In the genomic region with DNA sequence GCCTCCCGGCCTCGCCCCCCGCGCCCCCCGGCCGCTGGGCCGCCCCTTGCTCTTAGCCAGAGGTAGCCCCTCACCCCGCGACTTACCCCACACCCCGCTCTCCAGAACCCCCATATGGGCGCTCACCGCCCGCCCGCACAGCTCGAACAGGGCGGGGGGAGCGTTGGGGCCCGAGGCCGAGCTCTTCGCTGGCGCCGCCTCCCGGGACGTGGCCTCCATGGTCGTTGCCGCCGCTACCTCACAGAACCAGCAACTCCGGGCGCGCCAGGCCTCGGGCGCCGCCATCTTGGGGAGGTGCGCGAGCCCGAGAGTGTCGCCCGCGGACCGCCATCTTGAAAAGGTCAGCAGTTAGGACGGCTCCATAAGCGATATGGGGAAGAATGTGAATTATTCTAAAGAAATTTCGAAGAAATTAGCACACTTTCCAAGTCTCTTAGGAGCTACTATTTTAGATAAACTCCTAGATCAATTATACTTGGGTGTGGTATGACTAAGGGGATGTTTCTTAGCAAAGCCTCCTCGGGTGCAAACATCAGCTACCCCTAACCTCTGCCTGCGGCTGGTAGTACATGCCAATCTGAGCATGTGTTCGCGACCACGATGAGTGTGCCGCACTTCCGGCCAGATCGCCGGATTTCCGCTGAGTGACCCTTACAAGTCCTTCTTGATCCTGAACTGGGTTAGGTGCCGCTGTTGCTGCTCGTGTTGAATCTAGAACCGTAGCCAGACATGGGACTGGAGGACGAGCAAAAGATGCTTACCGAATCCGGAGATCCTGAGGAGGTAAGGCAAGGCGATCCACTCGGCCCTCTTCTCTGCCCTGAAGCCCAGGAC, we compare ENCODE assay signal across 8 cellular contexts. TPM values are rescaled to one million over a fixed set of nuclear protein-coding genes. Genes with fewer than 3 reads are reported as not detected.
DNase-seq lines count a peak whose midpoint lies in the region; ATAC-seq, FAIRE-seq and TF ChIP-seq lines count a peak whose summit lies in the region.

A gene with protein sequence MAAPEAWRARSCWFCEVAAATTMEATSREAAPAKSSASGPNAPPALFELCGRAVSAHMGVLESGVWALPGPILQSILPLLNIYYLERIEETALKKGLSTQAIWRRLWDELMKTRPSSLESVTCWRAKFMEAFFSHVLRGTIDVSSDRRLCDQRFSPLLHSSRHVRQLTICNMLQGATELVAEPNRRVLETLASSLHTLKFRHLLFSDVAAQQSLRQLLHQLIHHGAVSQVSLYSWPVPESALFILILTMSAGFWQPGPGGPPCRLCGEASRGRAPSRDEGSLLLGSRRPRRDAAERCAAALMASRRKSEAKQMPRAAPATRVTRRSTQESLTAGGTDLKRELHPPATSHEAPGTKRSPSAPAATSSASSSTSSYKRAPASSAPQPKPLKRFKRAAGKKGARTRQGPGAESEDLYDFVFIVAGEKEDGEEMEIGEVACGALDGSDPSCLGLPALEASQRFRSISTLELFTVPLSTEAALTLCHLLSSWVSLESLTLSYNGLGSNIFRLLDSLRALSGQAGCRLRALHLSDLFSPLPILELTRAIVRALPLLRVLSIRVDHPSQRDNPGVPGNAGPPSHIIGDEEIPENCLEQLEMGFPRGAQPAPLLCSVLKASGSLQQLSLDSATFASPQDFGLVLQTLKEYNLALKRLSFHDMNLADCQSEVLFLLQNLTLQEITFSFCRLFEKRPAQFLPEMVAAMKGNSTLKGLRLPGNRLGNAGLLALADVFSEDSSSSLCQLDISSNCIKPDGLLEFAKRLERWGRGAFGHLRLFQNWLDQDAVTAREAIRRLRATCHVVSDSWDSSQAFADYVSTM (minus strand): TSS at position 579 of the 834 bp plus-strand sequence. CDS start 294 bp downstream, at position 285.
A gene (plus strand): TSS at position 661 of the 834 bp plus-strand sequence. CDS start 69 bp downstream, at position 730.

- no peaks in the 10 kb centered on the region for H3K9me3 Mint-ChIP-seq in activated T-cell treated with anti-CD3 and anti-CD28 coated beads, Interleukin-2, amount 50 U/mL, for 72 hours

- TF ChIP-seq EP300 in esophagus muscularis mucosa (IDR thresholded peaks at IDR 0.05), result no peak

- H3K9ac ChIP-seq in DND-41 (ENCODE audit: low read depth, low read length), result peak within 1 kb of the TSS; percentile 97

- peaks cover 5 to 16% of the 10 kb centered on the region in 2 donors for H3K36me3 Mint-ChIP-seq in activated T-cell treated with anti-CD3 and anti-CD28 coated beads, Interleukin-2, amount 50 U/mL, for 72 hours (ENCODE audit: insufficient read depth in 2 of 2)

- 0% methylated on average over 6 of the region's 61 CpGs for WGBS in esophagus muscularis mucosa

- H3K27me3 ChIP-seq in DND-41 (ENCODE audit: insufficient read depth, low read length, poor library complexity), result no peaks in the 10 kb centered on the region
- H3K27me3 ChIP-seq in esophagus muscularis mucosa, result no peaks in the 10 kb centered on the region
- no peaks in the 10 kb centered on the region for H3K27me3 ChIP-seq in muscle layer of duodenum (ENCODE audit: low read depth, low read length)

- H3K9me3 ChIP-seq in DND-41 (ENCODE audit: insufficient read depth, low read length, severe bottlenecking) (no peaks in the 10 kb centered on the region), KOPT-K1 (ENCODE audit: insufficient read depth, low read length, poor library complexity, severe bottlenecking) (no peaks in the 10 kb centered on the region), esophagus muscularis mucosa (no peaks in the 10 kb centered on the region), muscle layer of duodenum (ENCODE audit: control insufficient read depth in 1 of 2, low read length in 2 of 2) (no peaks in the 10 kb centered on the region)

- ATAC-seq in DND-41 (ENCODE audit: insufficient read depth, low read depth) (peak; percentile 78), GM21786 (IDR thresholded peaks at IDR 0.05; ENCODE audit: unreplicated experiment) (peak; percentile 76)
- ATAC-seq in activated T-cell treated with anti-CD3 and anti-CD28 coated beads, Interleukin-2, amount 50 U/mL, for 72 hours (replicated peaks in 1 of 2), result peak; percentile 87 to 88

- H3K4me2 ChIP-seq in DND-41 (ENCODE audit: insufficient read depth, low read length), result peak within 1 kb of the TSS; percentile 88

- H3K4me1 ChIP-seq in DND-41 (ENCODE audit: insufficient read depth, low read length) (peaks cover 48% of the 10 kb centered on the region), esophagus muscularis mucosa (peaks cover 69 to 81% (median 78%) of the 10 kb centered on the region in 4 donors), muscle layer of duodenum (ENCODE audit: control insufficient read depth in 1 of 2, insufficient read depth in 2 of 2, low read length in 2 of 2) (peaks cover 18 to 58% of the 10 kb centered on the region in 2 donors)

- intact Hi-C loops in esophagus muscularis mucosa (cut with DNase I), result loop anchor here (2.0 kb wide), 1 partner anchor 38 kb away; a partner anchor contains a TSS

- peak within 1 kb of the TSS; percentile 99 for H3K27ac Mint-ChIP-seq in activated T-cell treated with anti-CD3 and anti-CD28 coated beads, Interleukin-2, amount 50 U/mL, for 72 hours

- peaks cover 98% of the 10 kb centered on the region for H3K79me2 ChIP-seq in DND-41 (ENCODE audit: insufficient read depth, low read length)

- peaks cover 35% of the 10 kb centered on the region; the same call in 1 of the 2 replicates for H4K20me1 ChIP-seq in DND-41 (ENCODE audit: insufficient read depth, low read length)

- H3K4me1 Mint-ChIP-seq in activated T-cell treated with anti-CD3 and anti-CD28 coated beads, Interleukin-2, amount 50 U/mL, for 72 hours (ENCODE audit: low read depth), result peaks cover 60% of the 10 kb centered on the region

- peak within 1 kb of the TSS; percentile 90 to 92 for H3K4me3 Mint-ChIP-seq in activated T-cell treated with anti-CD3 and anti-CD28 coated beads, Interleukin-2, amount 50 U/mL, for 72 hours

- peak; percentile 63 for TF ChIP-seq POLR2A in esophagus muscularis mucosa (IDR thresholded peaks at IDR 0.05; ENCODE audit: low read depth)

- peak within 1 kb of the TSS; percentile 81 for H2AFZ ChIP-seq in DND-41 (ENCODE audit: low read depth, low read length)

- H3K4me3 ChIP-seq in DND-41 (ENCODE audit: low read depth in 1 of 2, low read length in 2 of 2) (peak within 1 kb of the TSS; percentile 81 to 82), esophagus muscularis mucosa (peak within 1 kb of the TSS; percentile 75 to 99 (median 83)), muscle layer of duodenum (ENCODE audit: low read depth in 1 of 2, low read length in 2 of 2) (peak within 1 kb of the TSS; percentile 90 to 94)

- DNase-seq in DND-41, result peak; percentile 93
- peak; percentile 96 for DNase-seq in RCC 7860 (ENCODE audit: low spot score)
- peak; percentile 95 for DNase-seq in activated T-cell treated with anti-CD3 and anti-CD28 coated beads, Interleukin-2, amount 50 U/mL, for 72 hours
- DNase-seq in esophagus muscularis mucosa (ENCODE audit: extremely low spot score), result peak; percentile 99
- DNase-seq in stimulated activated CD8-positive, alpha-beta memory T cell treated with anti-CD3 and anti-CD28 coated beads, Interleukin-7, amount 100 ng/mL, for 4 hours (ENCODE audit: low read depth in 2 of 2), result peak; percentile 85 to 90

- H3K27ac ChIP-seq in DND-41 (ENCODE audit: low read length), result peak within 1 kb of the TSS; percentile 95
- H3K27ac ChIP-seq in KOPT-K1 (ENCODE audit: low read depth, low read length, poor library complexity, severe bottlenecking), result peak within 1 kb of the TSS; percentile 91
- H3K27ac ChIP-seq in esophagus muscularis mucosa (replicated peaks in 1 of 4), result peak within 1 kb of the TSS; percentile 97 to 100 (median 98)
- H3K27ac ChIP-seq in muscle layer of duodenum (ENCODE audit: low read length), result peak within 1 kb of the TSS; percentile 89

- TF ChIP-seq CTCF in DND-41 (IDR thresholded peaks at IDR 0.05; ENCODE audit: borderline replicate concordance, extremely low read depth, low read length, poor library complexity, severe bottlenecking) (peak; percentile 33), esophagus muscularis mucosa (IDR thresholded peaks at IDR 0.05) (no peak)

- peak; percentile 73 for FAIRE-seq in RCC 7860 (lab: Jason Lieb, UNC)

- H3K27me3 Mint-ChIP-seq in activated T-cell treated with anti-CD3 and anti-CD28 coated beads, Interleukin-2, amount 50 U/mL, for 72 hours (ENCODE audit: low read depth), result no peaks in the 10 kb centered on the region

- H3K36me3 ChIP-seq in DND-41 (ENCODE audit: insufficient read depth, low read length) (peaks cover 28% of the 10 kb centered on the region), KOPT-K1 (ENCODE audit: insufficient read depth, low read length) (peaks cover 30% of the 10 kb centered on the region), esophagus muscularis mucosa (peaks cover 0 to 12% (median 0%) of the 10 kb centered on the region in 4 donors), muscle layer of duodenum (ENCODE audit: control insufficient read depth in 1 of 2, insufficient read depth in 2 of 2, low read length in 2 of 2) (peaks cover 8 to 16% of the 10 kb centered on the region in 2 donors)

RNA-seq across cellular contexts. Expression of the first gene that starts in this region (rescaled TPM):
- total RNA-seq in activated T-cell treated with anti-CD3 and anti-CD28 coated beads, Interleukin-2, amount 50 U/mL, for 72 hours, result 10 to 100 TPM; 47.7 to 53.4 TPM
- 10 to 100 TPM; 59.0 to 81.1 (median 75.8) TPM for total RNA-seq in esophagus muscularis mucosa

RNA-seq across cellular contexts. Expression of the second gene that starts in this region (rescaled TPM):
- 100 to 1,000 TPM; 287 to 303 TPM for total RNA-seq in activated T-cell treated with anti-CD3 and anti-CD28 coated beads, Interleukin-2, amount 50 U/mL, for 72 hours
- 100 to 1,000 TPM; 148 to 412 (median 283) TPM for total RNA-seq in esophagus muscularis mucosa

Comparison
In these comparisons a context has a peak if more than half of its experiments do, and no peak if none do; other contexts are left out.
1. Peak in every context shown above with its lines: DNase-seq, ATAC-seq, H3K4me3 ChIP-seq and H3K27ac ChIP-seq.